In genomic region chr21:38905751-38906150, GRCh38 we compare ENCODE assay signal across 2 cellular contexts.
A peak's percentile ranks its signal among the peaks of the same experiment; 100 is the strongest.
TF ChIP-seq lines count a peak whose summit lies in the region.

No MANE protein-coding gene starts in this region.

TF ChIP-seq in A549, 52 proteins besides CTCF, POLR2A, EP300 and RAD21 (continued from another document):
- TF ChIP-seq NPAS2 (CRISPR knock-in tag; IDR thresholded peaks at IDR 0.05; ENCODE audit: borderline replicate concordance) (no peak), RFX5 (IDR thresholded peaks at IDR 0.05) (no peak)

TF ChIP-seq in K562, 482 proteins besides CTCF, POLR2A, EP300 and RAD21 (continued from another document and continues in another):
- TF ChIP-seq CREB3L1 (IDR thresholded peaks at IDR 0.05; ENCODE audit: borderline replicate concordance, low read depth) (no peak), TCF3 (CRISPR knock-in tag; IDR thresholded peaks at IDR 0.05) (no peak), ZNF124 (CRISPR knock-in tag; IDR thresholded peaks at IDR 0.05) (no peak), ELF4 (CRISPR knock-in tag; IDR thresholded peaks at IDR 0.05) (no peak), SNRNP70 (optimal IDR thresholded peaks at IDR 0.05; ENCODE audit: low read depth, low read length) (no peak), PRDM10 (IDR thresholded peaks at IDR 0.05; ENCODE audit: partially characterized antibody) (no peak), TBP (optimal IDR thresholded peaks at IDR 0.05; ENCODE audit: low read depth, low read length) (peak; percentile 75), RBM14 (IDR thresholded peaks at IDR 0.05; ENCODE audit: borderline replicate concordance, insufficient read depth, low read depth, low read length) (no peak), HINFP (tag; conservative IDR thresholded peaks at IDR 0.05; ENCODE audit: low read depth) (no peak), REST (CRISPR knock-in tag; IDR thresholded peaks at IDR 0.05; ENCODE audit: low read depth) (no peak), TCFL5 (CRISPR knock-in tag; conservative IDR thresholded peaks at IDR 0.05) (no peak), MBD2 (IDR thresholded peaks at IDR 0.05; ENCODE audit: borderline replicate concordance, low read depth) (no peak), PML (IDR thresholded peaks at IDR 0.05; ENCODE audit: low read length) (peak; percentile 54), ZNF764 (CRISPR knock-in tag; IDR thresholded peaks at IDR 0.05; ENCODE audit: low read depth) (no peak), BCLAF1 (IDR thresholded peaks at IDR 0.05; ENCODE audit: borderline replicate concordance in 1 of 2, control insufficient read depth in 1 of 2, low read depth in 2 of 2, low read length in 1 of 2) (peak in 1 of 2 experiments; percentile 64; a peak in 1 of 4 replicates), CTBP1 (IDR thresholded peaks at IDR 0.05; ENCODE audit: borderline replicate concordance) (no peak), CBX8 (IDR thresholded peaks at IDR 0.05; ENCODE audit: borderline replicate concordance, extremely low read depth, low read depth, low read length, poor library complexity, severe bottlenecking) (no peak), POLR2AphosphoS5 (IDR thresholded peaks at IDR 0.05; ENCODE audit: control insufficient read depth, insufficient read depth, low read depth, low read length) (peak; percentile 75), NR2C2 (CRISPR knock-in tag; IDR thresholded peaks at IDR 0.05) (no peak), NR2C2 (tag; IDR thresholded peaks at IDR 0.05) (no peak), ZBTB2 (IDR thresholded peaks at IDR 0.05) (no peak), CLOCK (CRISPR knock-in tag; IDR thresholded peaks at IDR 0.05; ENCODE audit: borderline replicate concordance) (no peak), MAX (CRISPR knock-in tag; IDR thresholded peaks at IDR 0.05) (no peak), ZNF354B (CRISPR knock-in tag; IDR thresholded peaks at IDR 0.05) (no peak), ZNF561 (CRISPR knock-in tag; conservative IDR thresholded peaks at IDR 0.05) (no peak), MTA1 (IDR thresholded peaks at IDR 0.05; ENCODE audit: borderline replicate concordance) (no peak), CHD4 (IDR thresholded peaks at IDR 0.05; ENCODE audit: insufficient read depth, insufficient replicate concordance, low read depth, low read length, poor library complexity, severe bottlenecking) (no peak), ZNF75A (CRISPR knock-in tag; IDR thresholded peaks at IDR 0.05) (no peak), ZMIZ1 (IDR thresholded peaks at IDR 0.05; ENCODE audit: low read depth in 2 of 2, low read length in 2 of 2) (0 out of 4 replicates have a peak, but pooled peaks of 1 of the 2 experiments have one; percentile 20), MYC (IDR thresholded peaks at IDR 0.05; ENCODE audit: low read depth, low read length) (no peak), MYC (CRISPR knock-in tag; IDR thresholded peaks at IDR 0.05; ENCODE audit: borderline replicate concordance, low read depth) (no peak), MTA2 (IDR thresholded peaks at IDR 0.05; ENCODE audit: low read depth) (no peak)
